16 cellular contexts compared by ENCODE assay signal in the genomic region with DNA sequence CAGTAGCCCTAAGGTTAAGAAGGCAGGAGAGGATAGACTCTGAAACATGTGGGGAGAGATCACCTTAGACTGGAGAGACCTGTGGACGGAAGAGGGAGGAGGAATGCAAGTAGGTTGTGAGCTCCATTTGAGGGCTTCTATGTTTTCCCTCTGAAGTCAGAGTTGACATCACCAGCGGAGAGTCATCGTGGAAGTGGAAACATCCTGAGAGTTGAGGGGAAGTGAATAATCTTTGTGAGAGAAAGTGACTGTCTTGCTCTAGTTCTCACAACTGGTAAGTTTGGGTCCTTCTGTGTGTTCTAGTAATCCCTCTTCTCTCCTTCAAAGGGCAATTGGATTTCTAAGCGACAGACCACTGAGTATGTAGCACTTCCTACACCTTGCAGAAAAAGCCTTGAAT.
DNase-seq lines count a peak whose midpoint lies in the region; ATAC-seq and TF ChIP-seq lines count a peak whose summit lies in the region.
"Had no signal": no experiment of that assay in that cellular context is flagged by ENCODE, and none has a peak within 500 bp of the region (broad histone marks: within the 10 kb centered on the region; RNA-seq: fewer than 3 reads in every experiment).

No MANE protein-coding gene starts in this region.

- CTCF ChIA-PET in activated naive CD4-positive, alpha-beta T cell treated with anti-CD3 and anti-CD28 coated beads for 36 hours (lab: Charles Lee), result interaction anchor here (1.0 to 1.3 kb wide), 5 partner anchors 8 to 98 kb away, joined by 3 read pairs; no protein-coding TSS in a partner anchor
- CTCF ChIA-PET in activated naive CD4-positive, alpha-beta T cell treated with anti-CD3 and anti-CD28 coated beads, Interleukin-2, amount 10 ng/mL, durations not matched to agents 7 days and 5 days (lab: Charles Lee), result interaction anchor here (1.5 kb wide), 1 partner anchor 62 kb away, joined by 7 read pairs; no protein-coding TSS in a partner anchor

- H3K4me1 ChIP-seq in psoas muscle, result no peaks in the 10 kb centered on the region

- no peaks in the 10 kb centered on the region for H3K9me3 ChIP-seq in psoas muscle
- H3K9me3 ChIP-seq: Caco-2, stomach, upper lobe of left lung had no signal

- 73 to 77% (median 74%) methylated on average over 4 of the region's 4 CpGs for WGBS in psoas muscle, 3 donors

- no peaks in the 10 kb centered on the region for H3K9me3 Mint-ChIP-seq in activated naive CD4-positive, alpha-beta T cell treated with anti-CD3 and anti-CD28 coated beads for 36 hours
- H3K9me3 Mint-ChIP-seq in activated naive CD4-positive, alpha-beta T cell treated with anti-CD3 and anti-CD28 coated beads, Interleukin-2, amount 10 ng/mL, durations not matched to agents 7 days and 5 days, result no peaks in the 10 kb centered on the region
- H3K9me3 Mint-ChIP-seq in activated naive CD8-positive, alpha-beta T cell treated with anti-CD3 and anti-CD28 coated beads, Interleukin-2, amount 50 U/mL, for 24 hours, result no peaks in the 10 kb centered on the region
- peaks cover 0 to 4% of the 10 kb centered on the region in 2 donors for H3K9me3 Mint-ChIP-seq in stimulated activated naive CD8-positive, alpha-beta T cell treated with anti-CD3 and anti-CD28 coated beads, Interleukin-15, amount 100 ng/mL, for 72 hours
- H3K9me3 Mint-ChIP-seq: dendritic cell treated with granulocyte-macrophage colony-stimulating factor and Interleukin-4, amounts not matched to agents 40 ng/mL and 50 ng/mL, for 4 days had no signal

- ATAC-seq in HG02610 (IDR thresholded peaks at IDR 0.05; ENCODE audit: unreplicated experiment) (peak; percentile 46), HG03571 (IDR thresholded peaks at IDR 0.05; ENCODE audit: unreplicated experiment) (no peak), psoas muscle (no peak)
- ATAC-seq in activated naive CD8-positive, alpha-beta T cell treated with anti-CD3 and anti-CD28 coated beads, Interleukin-2, amount 50 U/mL, for 24 hours, result peak; percentile 77
- ATAC-seq in stimulated activated naive CD8-positive, alpha-beta T cell treated with anti-CD3 and anti-CD28 coated beads, Interleukin-15, amount 100 ng/mL, for 72 hours, result peak; percentile 68

- H3K36me3 ChIP-seq in psoas muscle (ENCODE audit: insufficient read depth in 1 of 2, low read depth in 1 of 2), result no peaks in the 10 kb centered on the region
- H3K36me3 ChIP-seq: stomach, upper lobe of left lung had no signal

- H3K27ac Mint-ChIP-seq in activated naive CD4-positive, alpha-beta T cell treated with anti-CD3 and anti-CD28 coated beads for 36 hours, result peak overlapping the region; percentile 82
- no peak overlapping the region for H3K27ac Mint-ChIP-seq in activated naive CD4-positive, alpha-beta T cell treated with anti-CD3 and anti-CD28 coated beads, Interleukin-2, amount 10 ng/mL, durations not matched to agents 7 days and 5 days
- H3K27ac Mint-ChIP-seq in activated naive CD8-positive, alpha-beta T cell treated with anti-CD3 and anti-CD28 coated beads, Interleukin-2, amount 50 U/mL, for 24 hours, result peak overlapping the region; percentile 55
- H3K27ac Mint-ChIP-seq in stimulated activated naive CD8-positive, alpha-beta T cell treated with anti-CD3 and anti-CD28 coated beads, Interleukin-15, amount 100 ng/mL, for 72 hours, result peak overlapping the region in 1 of 2 donors; percentile 55
- H3K27ac Mint-ChIP-seq: dendritic cell treated with granulocyte-macrophage colony-stimulating factor and Interleukin-4, amounts not matched to agents 40 ng/mL and 50 ng/mL, for 4 days had no signal

- intact Hi-C loops in activated naive CD4-positive, alpha-beta T cell treated with anti-CD3 and anti-CD28 coated beads for 36 hours (cut with micrococcal nuclease), result loop anchor here (1.0 to 2.0 kb wide), 4 partner anchors 8 to 51 kb away; no protein-coding TSS in a partner anchor
- intact Hi-C loops in psoas muscle (cut with DNase I), result no loop called here

- H3K27ac ChIP-seq in psoas muscle, result no peak overlapping the region
- H3K27ac ChIP-seq: RWPE1, stomach, upper lobe of left lung had no signal

- TF ChIP-seq CTCF in psoas muscle (IDR thresholded peaks at IDR 0.05), result no peak

- H3K27me3 ChIP-seq in psoas muscle (ENCODE audit: insufficient read depth in 3 of 3, low read length in 2 of 3), result peaks cover 0 to 23% (median 0%) of the 10 kb centered on the region in 3 donors
- H3K27me3 ChIP-seq: upper lobe of left lung had no signal

- no peaks in the 10 kb centered on the region for H3K27me3 Mint-ChIP-seq in activated naive CD4-positive, alpha-beta T cell treated with anti-CD3 and anti-CD28 coated beads for 36 hours (ENCODE audit: low read depth)
- H3K27me3 Mint-ChIP-seq in activated naive CD4-positive, alpha-beta T cell treated with anti-CD3 and anti-CD28 coated beads, Interleukin-2, amount 10 ng/mL, durations not matched to agents 7 days and 5 days, result peaks cover 3% of the 10 kb centered on the region
- no peaks in the 10 kb centered on the region for H3K27me3 Mint-ChIP-seq in activated naive CD8-positive, alpha-beta T cell treated with anti-CD3 and anti-CD28 coated beads, Interleukin-2, amount 50 U/mL, for 24 hours
- no peaks in the 10 kb centered on the region for H3K27me3 Mint-ChIP-seq in stimulated activated naive CD8-positive, alpha-beta T cell treated with anti-CD3 and anti-CD28 coated beads, Interleukin-15, amount 100 ng/mL, for 72 hours

- no peak overlapping the region for H3K4me3 Mint-ChIP-seq in activated naive CD4-positive, alpha-beta T cell treated with anti-CD3 and anti-CD28 coated beads for 36 hours
- no peak overlapping the region for H3K4me3 Mint-ChIP-seq in activated naive CD4-positive, alpha-beta T cell treated with anti-CD3 and anti-CD28 coated beads, Interleukin-2, amount 10 ng/mL, durations not matched to agents 7 days and 5 days
- H3K4me3 Mint-ChIP-seq in activated naive CD8-positive, alpha-beta T cell treated with anti-CD3 and anti-CD28 coated beads, Interleukin-2, amount 50 U/mL, for 24 hours, result no peak overlapping the region
- peak overlapping the region in 1 of 2 donors; percentile 7 for H3K4me3 Mint-ChIP-seq in stimulated activated naive CD8-positive, alpha-beta T cell treated with anti-CD3 and anti-CD28 coated beads, Interleukin-15, amount 100 ng/mL, for 72 hours
- H3K4me3 Mint-ChIP-seq: dendritic cell treated with granulocyte-macrophage colony-stimulating factor and Interleukin-4, amounts not matched to agents 40 ng/mL and 50 ng/mL, for 4 days had no signal

- H3K36me3 Mint-ChIP-seq in activated naive CD4-positive, alpha-beta T cell treated with anti-CD3 and anti-CD28 coated beads for 36 hours (ENCODE audit: low read depth), result no peaks in the 10 kb centered on the region
- no peaks in the 10 kb centered on the region for H3K36me3 Mint-ChIP-seq in activated naive CD4-positive, alpha-beta T cell treated with anti-CD3 and anti-CD28 coated beads, Interleukin-2, amount 10 ng/mL, durations not matched to agents 7 days and 5 days
- H3K36me3 Mint-ChIP-seq in activated naive CD8-positive, alpha-beta T cell treated with anti-CD3 and anti-CD28 coated beads, Interleukin-2, amount 50 U/mL, for 24 hours (ENCODE audit: low read depth), result no peaks in the 10 kb centered on the region

- peaks cover 39% of the 10 kb centered on the region for H3K4me1 Mint-ChIP-seq in activated naive CD4-positive, alpha-beta T cell treated with anti-CD3 and anti-CD28 coated beads for 36 hours (ENCODE audit: low read depth)
- H3K4me1 Mint-ChIP-seq in activated naive CD4-positive, alpha-beta T cell treated with anti-CD3 and anti-CD28 coated beads, Interleukin-2, amount 10 ng/mL, durations not matched to agents 7 days and 5 days, result peaks cover 42% of the 10 kb centered on the region
- peaks cover 35% of the 10 kb centered on the region for H3K4me1 Mint-ChIP-seq in activated naive CD8-positive, alpha-beta T cell treated with anti-CD3 and anti-CD28 coated beads, Interleukin-2, amount 50 U/mL, for 24 hours
- H3K4me1 Mint-ChIP-seq in stimulated activated naive CD8-positive, alpha-beta T cell treated with anti-CD3 and anti-CD28 coated beads, Interleukin-15, amount 100 ng/mL, for 72 hours, result peaks cover 27% of the 10 kb centered on the region

- H3K4me3 ChIP-seq in psoas muscle, result no peak overlapping the region
- H3K4me3 ChIP-seq: stomach, upper lobe of left lung had no signal

- DNase-seq in activated naive CD4-positive, alpha-beta T cell treated with anti-CD3 and anti-CD28 coated beads for 36 hours, result peak; percentile 79
- DNase-seq in activated naive CD4-positive, alpha-beta T cell treated with anti-CD3 and anti-CD28 coated beads, Interleukin-2, amount 10 ng/mL, durations not matched to agents 7 days and 5 days, result no peak
- DNase-seq in activated naive CD8-positive, alpha-beta T cell treated with anti-CD3 and anti-CD28 coated beads, Interleukin-2, amount 50 U/mL, for 24 hours, result no peak
- DNase-seq in stimulated activated naive CD8-positive, alpha-beta T cell treated with anti-CD3 and anti-CD28 coated beads, Interleukin-15, amount 100 ng/mL, for 72 hours, result no peak
- no peak for DNase-seq in psoas muscle
- DNase-seq: activated CD8-positive, alpha-beta memory T cell treated with anti-CD3 and anti-CD28 coated beads, Interleukin-2, amount 50 U/mL, for 4 hours; Caco-2; NCI-H2029; NCI-H446 treated with DMSO at 0.1 percent for 48 hours; NK-92 treated with Interleukin-12 subunit alpha and Interleukin-12 subunit beta, amount 100 ng/mL, for 24 hours; stomach; upper lobe of left lung had no signal

Comparison
In these comparisons a context has a peak if more than half of its experiments do, and no peak if none do; other contexts are left out.
1. ATAC-seq: peak in HG02610 (single experiment), activated naive CD8-positive, alpha-beta T cell treated with anti-CD3 and anti-CD28 coated beads, Interleukin-2, amount 50 U/mL, for 24 hours (single experiment) and stimulated activated naive CD8-positive, alpha-beta T cell treated with anti-CD3 and anti-CD28 coated beads, Interleukin-15, amount 100 ng/mL, for 72 hours (single experiment); none in HG03571 (single experiment) and psoas muscle (0 of 4).